22 cellular contexts compared by ENCODE assay signal in the genomic region with DNA sequence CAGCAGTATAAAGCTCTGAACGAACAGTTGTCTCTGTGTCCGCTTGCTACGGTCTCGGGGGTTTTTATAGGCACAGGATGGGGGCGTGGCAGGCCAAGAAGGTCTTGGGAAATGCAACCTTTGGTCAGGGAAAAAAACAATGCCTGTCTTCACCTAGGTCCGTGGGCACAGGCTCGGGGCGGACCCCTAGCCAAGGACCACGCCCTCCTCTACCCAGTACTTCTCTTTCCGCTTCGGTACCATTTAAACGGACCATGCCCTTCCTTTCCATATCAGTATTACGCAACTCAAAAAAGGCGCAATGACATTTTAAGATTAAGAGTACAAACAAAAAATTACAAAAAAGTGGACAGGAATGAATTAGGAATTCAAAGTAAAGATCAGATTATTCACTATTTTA. TPM values are rescaled to one million over a fixed set of nuclear protein-coding genes. Genes with fewer than 3 reads are reported as not detected.
"Had no signal": no experiment of that assay in that cellular context is flagged by ENCODE, and none has a peak within 500 bp of the region (broad histone marks: within the 10 kb centered on the region; RNA-seq: fewer than 3 reads in every experiment).

No MANE protein-coding gene starts in this region.

- H3K9me3 Mint-ChIP-seq: T-cell had no signal

- ATAC-seq: T-cell had no signal

- H3K9me3 ChIP-seq: SK-N-SH had no signal

- H3K36me3 Mint-ChIP-seq: T-cell had no signal

- H3K27ac Mint-ChIP-seq: T-cell had no signal

- H3K27ac ChIP-seq: RWPE1 had no signal

- H3K4me1 Mint-ChIP-seq: T-cell had no signal

- DNase-seq: Karpas-422, KG1, MM.1S, NCI-H1048, NCI-H1105, NCI-H1417, NCI-H1436 treated with DMSO at 0.1 percent for 48 hours, NCI-H1694, NCI-H187 treated with DMSO at 0.1 percent for 48 hours, NCI-H2029 treated with DMSO at 0.1 percent for 48 hours, NCI-H2227 treated with DMSO at 0.1 percent for 48 hours, NCI-H524 treated with DMSO at 0.1 percent for 48 hours, NCI-H69, NCI-H774, SHP77, SK-N-SH, T-cell had no signal

- H3K9ac ChIP-seq: SK-N-SH had no signal

- H3K4me2 ChIP-seq: SK-N-SH had no signal

RNA-seq across cellular contexts. Expression of gene SLC17A4, which starts 44.3 kb away (rescaled TPM):
- total RNA-seq: HT1080, M059J, NCI-H460, SK-MEL-5, T-cell had no signal
- polyA plus RNA-seq: SK-N-SH had no signal

RNA-seq across cellular contexts. Expression of gene SCGN, which starts 58.3 kb away (rescaled TPM):
- total RNA-seq: HT1080, M059J, NCI-H460, T-cell had no signal
- polyA plus RNA-seq: SK-N-SH had no signal
